Comparison of ENCODE assay signal across 21 cellular contexts in the genomic region with DNA sequence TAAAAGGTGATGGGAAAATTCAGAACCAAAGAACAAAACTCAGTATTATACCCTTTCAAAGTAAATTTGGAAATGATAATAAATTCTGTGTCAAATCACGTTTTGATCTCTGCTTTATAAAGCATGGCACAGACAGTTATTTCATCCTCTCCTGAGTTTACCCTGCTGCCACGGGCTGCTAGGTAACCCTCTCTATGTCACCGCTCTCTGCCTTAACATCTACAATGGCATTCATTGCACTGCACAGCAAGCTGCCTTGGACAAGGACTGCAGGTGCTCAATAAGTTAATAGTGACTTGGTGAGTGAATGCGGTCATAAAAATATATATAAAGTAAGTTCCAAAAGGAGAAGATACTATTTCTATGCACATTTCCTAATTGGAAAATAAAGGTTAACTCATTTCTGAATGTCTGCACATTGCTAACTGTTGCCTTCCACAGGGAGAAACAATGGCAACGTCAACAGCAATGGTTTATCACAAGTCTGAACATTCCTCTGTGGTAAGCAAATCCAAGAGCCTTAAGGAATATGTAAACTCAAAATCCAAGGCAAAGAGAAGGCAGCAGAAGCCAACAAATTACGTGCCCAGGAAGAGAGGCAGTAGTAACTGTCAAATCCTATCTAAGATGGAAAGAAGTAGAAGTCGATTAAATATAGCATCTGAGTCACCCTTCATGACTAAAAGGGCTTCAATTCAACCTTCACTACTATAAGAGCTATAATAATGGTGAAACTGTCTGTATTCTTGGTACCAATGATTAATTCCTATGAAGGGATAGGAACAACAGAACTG. TPM values are rescaled to one million over a fixed set of nuclear protein-coding genes. Genes with fewer than 3 reads are reported as not detected.
DNase-seq lines count a peak whose midpoint lies in the region; ATAC-seq and TF ChIP-seq lines count a peak whose summit lies in the region.
"Had no signal": no experiment of that assay in that cellular context is flagged by ENCODE, and none has a peak within 500 bp of the region (broad histone marks: within the 10 kb centered on the region; RNA-seq: fewer than 3 reads in every experiment).

No MANE protein-coding gene starts in this region.

- H3K27me3 ChIP-seq in mesenchymal stem cell (ENCODE audit: control insufficient read depth in 1 of 2, insufficient read depth in 1 of 2, low read length in 2 of 2): peaks cover 4 to 20% of the 10 kb centered on the region in 2 experiments
- H3K27me3 ChIP-seq: stomach, uterus had no signal

- 85% methylated on average over 4 of the region's 7 CpGs for WGBS in mesenchymal stem cell

- no peak for ATAC-seq in GM18520 (IDR thresholded peaks at IDR 0.05; ENCODE audit: unreplicated experiment)
- ATAC-seq in stimulated activated naive B cell treated with anti-CD40 and anti-IgM and Interleukin-4, amounts not matched to agents 10 μg/mL and 1 μg/mL and 100 μg/mL, for 72 hours (replicated peaks): no peak
- ATAC-seq: naive thymus-derived CD8-positive, alpha-beta T cell; Panc1 had no signal

- H3K14ac ChIP-seq in mesenchymal stem cell (ENCODE audit: low read length in 2 of 2): no peak overlapping the region

- BruUV-seq in Calu3 (replicated peaks; lab: Mats Ljungman, UMichigan): no TSS peak

- no peak overlapping the region for H2BK120ac ChIP-seq in mesenchymal stem cell (ENCODE audit: low read depth, low read length)

- no peak overlapping the region for H3K4ac ChIP-seq in mesenchymal stem cell (ENCODE audit: low read depth in 1 of 2, low read length in 2 of 2)

- no peak overlapping the region for H3K4me3 ChIP-seq in mesenchymal stem cell (ENCODE audit: insufficient read depth in 1 of 2, low read depth in 1 of 2, low read length in 2 of 2)
- H3K4me3 ChIP-seq: stomach, uterus had no signal

- H3K79me1 ChIP-seq in mesenchymal stem cell (replicated peaks; ENCODE audit: low read length, poor library complexity, severe bottlenecking): no peaks in the 10 kb centered on the region

- no peak overlapping the region for H3K4me3 Mint-ChIP-seq in Calu3 (ENCODE audit: low read depth, unreplicated experiment)
- no peak overlapping the region for H3K4me3 Mint-ChIP-seq in stimulated activated naive B cell treated with anti-CD40 and anti-IgM and Interleukin-4, amounts not matched to agents 10 μg/mL and 1 μg/mL and 100 μg/mL, for 72 hours
- H3K4me3 Mint-ChIP-seq: activated naive CD8-positive, alpha-beta T cell treated with anti-CD3 and anti-CD28 coated beads for 36 hours; endodermal cell; naive thymus-derived CD8-positive, alpha-beta T cell had no signal

- intact Hi-C loops in Calu3 (cut with micrococcal nuclease; ENCODE audit: unreplicated experiment): loop anchor here (5.0 to 10.0 kb wide), 3 partner anchors 88 to 1513 kb away; no protein-coding TSS in a partner anchor

- no peak overlapping the region for H3K27ac Mint-ChIP-seq in Calu3 (ENCODE audit: unreplicated experiment)
- no peak overlapping the region for H3K27ac Mint-ChIP-seq in stimulated activated naive B cell treated with anti-CD40 and anti-IgM and Interleukin-4, amounts not matched to agents 10 μg/mL and 1 μg/mL and 100 μg/mL, for 72 hours
- H3K27ac Mint-ChIP-seq: activated naive CD8-positive, alpha-beta T cell treated with anti-CD3 and anti-CD28 coated beads for 36 hours; endodermal cell; naive thymus-derived CD8-positive, alpha-beta T cell; progenitor cell of endocrine pancreas had no signal

- CTCF ChIA-PET in Calu3 (lab: Charles Lee): no interaction called here

- no peak overlapping the region for H2AFZ ChIP-seq in mesenchymal stem cell (ENCODE audit: low read depth, low read length)

- H2BK15ac ChIP-seq in mesenchymal stem cell (ENCODE audit: low read depth, poor library complexity, severe bottlenecking): no peak overlapping the region

- no peak overlapping the region for H3K18ac ChIP-seq in mesenchymal stem cell (ENCODE audit: low read depth in 1 of 2, low read length in 2 of 2)

- H3K9ac ChIP-seq in mesenchymal stem cell (ENCODE audit: low read length): no peak overlapping the region

- H3K4me2 ChIP-seq in mesenchymal stem cell (ENCODE audit: low read length, poor library complexity, severe bottlenecking): no peak overlapping the region

- no peak overlapping the region for H2AK5ac ChIP-seq in mesenchymal stem cell (ENCODE audit: low read length, severe bottlenecking)

- no peak overlapping the region for H4K8ac ChIP-seq in mesenchymal stem cell (ENCODE audit: low read length)

- peak; percentile 16 for DNase-seq in AG09319 (ENCODE audit: extremely low read depth, low read depth)
- peak; percentile 68 for DNase-seq in NCI-H226
- DNase-seq in dedifferentiated amniotic fluid mesenchymal stem cell (ENCODE audit: extremely low spot score): peak; percentile 74
- DNase-seq in mesenchymal stem cell: peak; percentile 71
- DNase-seq in NCI-H2081 treated with DMSO at 0.1 percent for 48 hours (lab: John Stamatoyannopoulos, UW): no peak
- DNase-seq in Calu3: no peak
- no peak for DNase-seq in stimulated activated naive B cell treated with anti-CD40 and anti-IgM and Interleukin-4, amounts not matched to agents 10 μg/mL and 1 μg/mL and 100 μg/mL, for 72 hours
- DNase-seq: activated CD4-positive, alpha-beta T cell treated with anti-CD3 and anti-CD28 coated beads, Interleukin-2, amount 50 U/mL, for 4 hours; activated naive CD8-positive, alpha-beta T cell treated with anti-CD3 and anti-CD28 coated beads for 36 hours; activated T-cell treated with anti-CD3 and anti-CD28 coated beads, Interleukin-2, amount 50 U/mL, for 1 hour; AML-193; endodermal cell; naive thymus-derived CD8-positive, alpha-beta T cell; NCI-H2081; stomach; uterus had no signal

- H3K36me3 Mint-ChIP-seq in Calu3 (ENCODE audit: insufficient read depth, unreplicated experiment): no peaks in the 10 kb centered on the region
- no peaks in the 10 kb centered on the region for H3K36me3 Mint-ChIP-seq in stimulated activated naive B cell treated with anti-CD40 and anti-IgM and Interleukin-4, amounts not matched to agents 10 μg/mL and 1 μg/mL and 100 μg/mL, for 72 hours
- H3K36me3 Mint-ChIP-seq: activated naive CD8-positive, alpha-beta T cell treated with anti-CD3 and anti-CD28 coated beads for 36 hours; naive thymus-derived CD8-positive, alpha-beta T cell had no signal

- no peak overlapping the region for H2BK12ac ChIP-seq in mesenchymal stem cell (ENCODE audit: low read length in 2 of 2)

- no peak overlapping the region for H4K91ac ChIP-seq in mesenchymal stem cell (ENCODE audit: low read length)

- H3K4me1 Mint-ChIP-seq in Calu3 (ENCODE audit: low read depth, unreplicated experiment): no peaks in the 10 kb centered on the region
- H3K4me1 Mint-ChIP-seq in stimulated activated naive B cell treated with anti-CD40 and anti-IgM and Interleukin-4, amounts not matched to agents 10 μg/mL and 1 μg/mL and 100 μg/mL, for 72 hours: no peaks in the 10 kb centered on the region
- H3K4me1 Mint-ChIP-seq: activated naive CD8-positive, alpha-beta T cell treated with anti-CD3 and anti-CD28 coated beads for 36 hours had no signal

- no peaks in the 10 kb centered on the region for H3K9me3 ChIP-seq in mesenchymal stem cell (ENCODE audit: control insufficient read depth, low read length)
- H3K9me3 ChIP-seq: stomach, uterus had no signal

- H3K27me3 Mint-ChIP-seq in Calu3 (ENCODE audit: unreplicated experiment): peaks cover 14% of the 10 kb centered on the region
- H3K27me3 Mint-ChIP-seq in stimulated activated naive B cell treated with anti-CD40 and anti-IgM and Interleukin-4, amounts not matched to agents 10 μg/mL and 1 μg/mL and 100 μg/mL, for 72 hours: peaks cover 8 to 12% of the 10 kb centered on the region in 2 donors
- H3K27me3 Mint-ChIP-seq: progenitor cell of endocrine pancreas had no signal

- no peak overlapping the region for H3K23ac ChIP-seq in mesenchymal stem cell (ENCODE audit: low read length in 2 of 2)

- no peak overlapping the region for H2BK5ac ChIP-seq in mesenchymal stem cell (ENCODE audit: low read depth, low read length, poor library complexity, severe bottlenecking)

- no peaks in the 10 kb centered on the region for H3K9me3 Mint-ChIP-seq in Calu3 (ENCODE audit: low read depth, unreplicated experiment)
- H3K9me3 Mint-ChIP-seq in stimulated activated naive B cell treated with anti-CD40 and anti-IgM and Interleukin-4, amounts not matched to agents 10 μg/mL and 1 μg/mL and 100 μg/mL, for 72 hours: no peaks in the 10 kb centered on the region
- H3K9me3 Mint-ChIP-seq: activated naive CD8-positive, alpha-beta T cell treated with anti-CD3 and anti-CD28 coated beads for 36 hours; endodermal cell; naive thymus-derived CD8-positive, alpha-beta T cell had no signal

- no peaks in the 10 kb centered on the region for H3K36me3 ChIP-seq in mesenchymal stem cell (ENCODE audit: control insufficient read depth in 1 of 2, insufficient read depth in 2 of 2, low read depth in 1 of 2, low read length in 2 of 2)
- H3K36me3 ChIP-seq: stomach, uterus had no signal

- TF ChIP-seq CTCF in AG09319 (IDR thresholded peaks at IDR 0.05; ENCODE audit: low read depth, low read length) (no peak), Calu3 (IDR thresholded peaks at IDR 0.05; ENCODE audit: unreplicated experiment) (no peak)

- no peak overlapping the region for H3K27ac ChIP-seq in mesenchymal stem cell (ENCODE audit: low read length, poor library complexity, severe bottlenecking)
- H3K27ac ChIP-seq: stomach, uterus had no signal

- no peaks in the 10 kb centered on the region for H3K4me1 ChIP-seq in mesenchymal stem cell (ENCODE audit: control insufficient read depth, insufficient read depth, low read depth, low read length)
- H3K4me1 ChIP-seq: uterus had no signal

RNA-seq across cellular contexts. Expression of a gene that starts 19.4 kb away (rescaled TPM):
- 0.03 TPM for polyA plus RNA-seq in mesenchymal stem cell (2013, experiment 1 of 2)
- polyA plus RNA-seq in mesenchymal stem cell (2013, experiment 2 of 2): 0.04 TPM
- not detected in 2 replicates for total RNA-seq in Calu3 (2022)
- total RNA-seq: activated naive CD8-positive, alpha-beta T cell treated with anti-CD3 and anti-CD28 coated beads for 36 hours; glomerular endothelial cell; lung microvascular endothelial cell; naive thymus-derived CD8-positive, alpha-beta T cell had no signal
- polyA plus RNA-seq: naive thymus-derived CD8-positive, alpha-beta T cell had no signal

RNA-seq across cellular contexts. Expression of a gene that starts 54.8 kb away (rescaled TPM):
- polyA plus RNA-seq in mesenchymal stem cell (2013, experiment 1 of 2): not detected
- not detected for polyA plus RNA-seq in mesenchymal stem cell (2013, experiment 2 of 2)
- not detected in 2 replicates for total RNA-seq in Calu3 (2022)
- total RNA-seq: activated naive CD8-positive, alpha-beta T cell treated with anti-CD3 and anti-CD28 coated beads for 36 hours; endodermal cell; glomerular endothelial cell; lung microvascular endothelial cell; naive thymus-derived CD8-positive, alpha-beta T cell; stomach; uterus had no signal
- polyA plus RNA-seq: naive thymus-derived CD8-positive, alpha-beta T cell had no signal

Comparison
In these comparisons a context has a peak if more than half of its experiments do, and no peak if none do; other contexts are left out.
1. DNase-seq: peak in AG09319 (single experiment), NCI-H226 (single experiment), dedifferentiated amniotic fluid mesenchymal stem cell (single experiment) and mesenchymal stem cell (single experiment); none in NCI-H2081 treated with DMSO at 0.1 percent for 48 hours (single experiment), Calu3 (single experiment) and stimulated activated naive B cell treated with anti-CD40 and anti-IgM and Interleukin-4, amounts not matched to agents 10 μg/mL and 1 μg/mL and 100 μg/mL, for 72 hours (single experiment).